ENCODE assay signal across 1 cellular context in genomic region chr2:190993292-190993643, GRCh38.
TF ChIP-seq lines count a peak whose summit lies in the region.

No MANE protein-coding gene starts in this region.

TF ChIP-seq in GM12878, 131 proteins besides CTCF, POLR2A, EP300 and RAD21:
- TF ChIP-seq ZBTB4 (CRISPR knock-in tag; IDR thresholded peaks at IDR 0.05) (no peak), NR2F1 (conservative IDR thresholded peaks at IDR 0.05) (no peak), HCFC1 (IDR thresholded peaks at IDR 0.05; ENCODE audit: low read length) (no peak), EED (IDR thresholded peaks at IDR 0.05; ENCODE audit: low read depth) (no peak), ZNF687 (IDR thresholded peaks at IDR 0.05) (no peak), SPI1 (IDR thresholded peaks at IDR 0.05; ENCODE audit: borderline replicate concordance, insufficient read depth, low read depth, low read length) (no peak)
